Comparison of ENCODE assay signal across 8 cellular contexts in the genomic region with DNA sequence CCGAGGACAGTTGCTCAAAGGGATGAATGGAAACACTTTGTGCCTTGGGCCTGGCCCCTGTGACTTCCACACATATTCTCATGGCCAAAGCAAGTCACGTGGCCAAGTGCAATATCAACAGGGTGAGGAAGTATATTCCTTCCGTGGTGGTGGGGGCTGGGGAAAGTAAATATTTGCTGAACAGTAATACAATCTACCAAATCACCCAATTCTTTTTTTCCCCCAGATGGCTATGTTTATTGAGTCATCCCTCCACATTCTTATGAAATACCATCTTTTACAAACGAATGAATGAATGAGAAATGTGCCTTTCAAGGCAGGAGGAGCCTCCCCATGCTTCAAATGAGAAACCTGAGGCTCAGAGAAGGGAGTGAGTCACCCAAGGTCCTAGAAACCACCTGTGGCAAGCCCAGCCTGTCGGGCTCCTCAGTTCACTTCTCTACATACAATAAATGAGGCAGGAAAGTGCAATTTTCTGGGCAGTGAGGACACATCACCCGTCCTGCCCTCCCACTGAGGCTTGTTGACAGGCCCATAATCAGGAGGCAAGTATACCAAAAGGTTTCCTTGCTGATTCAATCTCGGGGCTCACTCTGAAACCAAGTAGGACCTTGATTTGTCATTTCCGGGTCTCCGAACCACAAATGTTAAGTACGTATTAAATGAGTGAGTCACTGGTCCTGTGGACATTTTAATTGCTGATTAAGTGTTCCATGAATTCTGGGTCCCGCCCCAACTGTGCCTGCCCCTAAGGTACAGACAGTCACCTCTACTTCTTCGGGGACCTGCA. TPM values are rescaled to one million over a fixed set of nuclear protein-coding genes. Genes with fewer than 3 reads are reported as not detected.
A peak's percentile ranks its signal among the peaks of the same experiment; 100 is the strongest.
DNase-seq lines count a peak whose midpoint lies in the region; ATAC-seq and TF ChIP-seq lines count a peak whose summit lies in the region.

No MANE protein-coding gene starts in this region.

- no peaks in the 10 kb centered on the region for H3K27me3 Mint-ChIP-seq in activated CD4-positive, alpha-beta T cell treated with anti-CD3 and anti-CD28 coated beads for 36 hours

- H3K9me3 Mint-ChIP-seq in activated CD4-positive, alpha-beta T cell treated with anti-CD3 and anti-CD28 coated beads for 36 hours (ENCODE audit: low read depth): no peaks in the 10 kb centered on the region

- peak overlapping the region; percentile 28 for H3K4me3 Mint-ChIP-seq in activated CD4-positive, alpha-beta T cell treated with anti-CD3 and anti-CD28 coated beads for 36 hours

- CTCF ChIA-PET in activated CD4-positive, alpha-beta T cell treated with anti-CD3 and anti-CD28 coated beads for 36 hours (lab: Charles Lee): interaction anchor here (1.0 to 4.4 kb wide), 3 partner anchors 10 to 92 kb away, joined by 3 to 29 read pairs (median 11); no protein-coding TSS in a partner anchor

- H3K4me1 Mint-ChIP-seq in activated CD4-positive, alpha-beta T cell treated with anti-CD3 and anti-CD28 coated beads for 36 hours: peaks cover 37% of the 10 kb centered on the region

- peak overlapping the region; percentile 89 for H3K27ac Mint-ChIP-seq in activated CD4-positive, alpha-beta T cell treated with anti-CD3 and anti-CD28 coated beads for 36 hours

- intact Hi-C loops in activated CD4-positive, alpha-beta T cell treated with anti-CD3 and anti-CD28 coated beads for 36 hours (cut with DNase I, micrococcal nuclease): loop anchor here (1.0 to 5.0 kb wide), 5 partner anchors 25 to 154 kb away; a partner anchor contains a TSS
- intact Hi-C loops in mucosa of descending colon (cut with DNase I, micrococcal nuclease): no loop called here

- H3K36me3 Mint-ChIP-seq in activated CD4-positive, alpha-beta T cell treated with anti-CD3 and anti-CD28 coated beads for 36 hours (ENCODE audit: low read depth): no peaks in the 10 kb centered on the region

- no peak for TF ChIP-seq CTCF in coronary artery (IDR thresholded peaks at IDR 0.05)
- TF ChIP-seq CTCF in mucosa of descending colon (IDR thresholded peaks at IDR 0.05): no peak
- no peak for TF ChIP-seq CTCF in WERI-Rb-1 (IDR thresholded peaks at IDR 0.05; ENCODE audit: low read depth, low read length)

- peak; percentile 89 for DNase-seq in NCI-H2171 treated with DMSO at 0.1 percent for 48 hours (lab: John Stamatoyannopoulos, UW)
- peak; percentile 83 for DNase-seq in activated CD4-positive, alpha-beta T cell treated with anti-CD3 and anti-CD28 coated beads for 36 hours
- no peak for DNase-seq in coronary artery (ENCODE audit: low spot score)
- DNase-seq in mucosa of descending colon: peak; percentile 67 to 87 (median 67)
- peak; percentile 80 for DNase-seq in stimulated activated CD8-positive, alpha-beta memory T cell treated with anti-CD3 and anti-CD28 coated beads, Interleukin-4, amount 100 ng/mL, for 48 hours
- no peak for DNase-seq in WERI-Rb-1

- H3K9me3 ChIP-seq in mucosa of descending colon (no peaks in the 10 kb centered on the region), WERI-Rb-1 (ENCODE audit: severe bottlenecking) (peaks cover 11% of the 10 kb centered on the region)

- POLR2A ChIA-PET in activated CD4-positive, alpha-beta T cell treated with anti-CD3 and anti-CD28 coated beads for 36 hours (lab: Charles Lee): no interaction called here

- H3K36me3 ChIP-seq in mucosa of descending colon (ENCODE audit: low read depth) (no peaks in the 10 kb centered on the region), WERI-Rb-1 (no peaks in the 10 kb centered on the region)

- ATAC-seq in GM18868 (IDR thresholded peaks at IDR 0.05; ENCODE audit: unreplicated experiment) (peak; percentile 74), mucosa of descending colon (peak; percentile 90), HG03139 (IDR thresholded peaks at IDR 0.05; ENCODE audit: unreplicated experiment) (no peak)
- ATAC-seq in activated CD4-positive, alpha-beta T cell treated with anti-CD3 and anti-CD28 coated beads for 36 hours: peak; percentile 89

- H3K27me3 ChIP-seq in WERI-Rb-1 (ENCODE audit: insufficient read depth, low read depth, severe bottlenecking): no peaks in the 10 kb centered on the region

- no peak overlapping the region for H3K4me3 ChIP-seq in coronary artery
- no peak overlapping the region for H3K4me3 ChIP-seq in mucosa of descending colon
- no peak overlapping the region for H3K4me3 ChIP-seq in WERI-Rb-1 (ENCODE audit: low read depth, low read length)

- H3K27ac ChIP-seq in coronary artery (peak overlapping the region; percentile 37 to 78), WERI-Rb-1 (no peak overlapping the region)

- peaks cover 39% of the 10 kb centered on the region for H3K4me1 ChIP-seq in mucosa of descending colon (ENCODE audit: low read depth)

RNA-seq across cellular contexts. Expression of a gene that starts 25.3 kb away (rescaled TPM):
- total RNA-seq in activated CD4-positive, alpha-beta T cell treated with anti-CD3 and anti-CD28 coated beads for 36 hours: 100 to 1,000 TPM; 111 to 124 TPM
- total RNA-seq in mucosa of descending colon: 10 to 100 TPM; 51.8 to 60.0 (median 57.7) TPM

Comparison
In these comparisons a context has a peak if more than half of its experiments do, and no peak if none do; other contexts are left out.
1. DNase-seq: peak in NCI-H2171 treated with DMSO at 0.1 percent for 48 hours (single experiment), activated CD4-positive, alpha-beta T cell treated with anti-CD3 and anti-CD28 coated beads for 36 hours (single experiment), mucosa of descending colon (3 of 3) and stimulated activated CD8-positive, alpha-beta memory T cell treated with anti-CD3 and anti-CD28 coated beads, Interleukin-4, amount 100 ng/mL, for 48 hours (single experiment); none in coronary artery (single experiment) and WERI-Rb-1 (single experiment).
2. intact Hi-C loops: an anchor here in activated CD4-positive, alpha-beta T cell treated with anti-CD3 and anti-CD28 coated beads for 36 hours (1.0 to 5.0 kb wide); none called in mucosa of descending colon.